10 cellular contexts compared by ENCODE assay signal in genomic region chr4:158826882-158827281, GRCh38. TPM values are rescaled to one million over a fixed set of nuclear protein-coding genes. Genes with fewer than 3 reads are reported as not detected.
A peak's percentile ranks its signal among the peaks of the same experiment; 100 is the strongest.
DNase-seq lines count a peak whose midpoint lies in the region; ATAC-seq, FAIRE-seq and TF ChIP-seq lines count a peak whose summit lies in the region.
"Had no signal": no experiment of that assay in that cellular context is flagged by ENCODE, and none has a peak within 500 bp of the region (broad histone marks: within the 10 kb centered on the region; RNA-seq: fewer than 3 reads in every experiment).

No MANE protein-coding gene starts in this region.

- WGBS in pancreas, 2 donors = 0 to 4% methylated on average over 1 of the region's 1 CpG

- TF ChIP-seq CTCF in pancreas (IDR thresholded peaks at IDR 0.05) = no peak

- H3K4me3 ChIP-seq in pancreas = peak overlapping the region in 1 of 4 donors; percentile 2
- no peak overlapping the region for H3K4me3 ChIP-seq in H7 (ENCODE audit: insufficient read depth, low read depth, low read length)

- ATAC-seq in HG03378 (IDR thresholded peaks at IDR 0.05; ENCODE audit: unreplicated experiment) (peak; percentile 32), pancreas (peak; percentile 86 to 96 (median 93)), GM18868 (IDR thresholded peaks at IDR 0.05; ENCODE audit: unreplicated experiment) (no peak)

- FAIRE-seq in GM19239 (lab: Jason Lieb, UNC) (peak; percentile 94), colon (lab: Jason Lieb, UNC) (peak; percentile 85), pancreas (lab: Jason Lieb, UNC) (peak; percentile 88)

- H3K27me3 ChIP-seq in pancreas (no peaks in the 10 kb centered on the region), H7 (ENCODE audit: control insufficient read depth, insufficient read depth, low read length) (no peaks in the 10 kb centered on the region)

- peaks cover 49 to 73% (median 65%) of the 10 kb centered on the region in 3 donors for H3K4me1 ChIP-seq in pancreas

- intact Hi-C loops in pancreas (cut with DNase I) = loop anchor here in 1 of 3 donors (10.0 kb wide), 1 partner anchor 52 kb away; no protein-coding TSS in a partner anchor

- DNase-seq in GM19239 (ENCODE audit: insufficient read length, low spot score) (no peak), pancreas (peak in 3 of 6 donors; percentile 76 to 84 (median 83)), H7 (no peak), putamen (ENCODE audit: low spot score) (no peak), MV-4-11 (lab: John Stamatoyannopoulos, UW) (no peak)
- DNase-seq: activated CD4-positive, alpha-beta T cell treated with anti-CD3 and anti-CD28 coated beads, Interleukin-2, amount 50 U/mL, for 48 hours; NK-92 treated with Interleukin-12 subunit alpha and Interleukin-12 subunit beta, amount 100 ng/mL, for 24 hours had no signal

- no peaks in the 10 kb centered on the region for H3K9me3 ChIP-seq in pancreas

- H3K36me3 ChIP-seq in pancreas (no peaks in the 10 kb centered on the region), H7 (replicated peaks; ENCODE audit: control insufficient read depth, insufficient read depth, low read length) (no peaks in the 10 kb centered on the region)

- H3K27ac ChIP-seq in pancreas = peak overlapping the region; percentile 30 to 91 (median 62)

RNA-seq across cellular contexts. Expression of gene FNIP2, which starts 58.1 kb away (rescaled TPM):
- total RNA-seq in pancreas = 10 to 100 TPM; 13.6 to 28.2 (median 16.6) TPM
- polyA plus RNA-seq in pancreas = 1 to 10 TPM; 5.4 to 6.3 TPM
- total RNA-seq in H7 (2014; rRNA removed; shearing (Covaris generic)) = 5.9 and 9.2 TPM in 2 replicates
